ENCODE assay signal across 1 cellular context in genomic region chr9:129888085-129888808, GRCh38.
TF ChIP-seq lines count a peak whose summit lies in the region.

No MANE protein-coding gene starts in this region.

TF ChIP-seq in GM12878, 131 proteins besides CTCF, POLR2A, EP300 and RAD21 (continued from another document and continues in another):
- TF ChIP-seq MXI1 (IDR thresholded peaks at IDR 0.05; ENCODE audit: low read depth, low read length): peak; percentile 94
- TF ChIP-seq GABPA (IDR thresholded peaks at IDR 0.05; ENCODE audit: low read depth): no peak
- TF ChIP-seq HCFC1 (IDR thresholded peaks at IDR 0.05; ENCODE audit: low read length): peak; percentile 51; the same call in 1 of the 2 replicates
- peak; percentile 99 for TF ChIP-seq GATAD2B (conservative IDR thresholded peaks at IDR 0.05; ENCODE audit: low read depth)
- 0 out of 2 replicates have a peak, but pooled peaks have one; percentile 85 for TF ChIP-seq EZH2 (IDR thresholded peaks at IDR 0.05; ENCODE audit: borderline replicate concordance, control insufficient read depth, low read depth, low read length)
- peak; percentile 92 for TF ChIP-seq ZNF687 (IDR thresholded peaks at IDR 0.05)
- peak; percentile 92 for TF ChIP-seq POU2F2 (IDR thresholded peaks at IDR 0.05; ENCODE audit: borderline replicate concordance, low read depth, low read length)
- peak; percentile 97 for TF ChIP-seq TCF12 (IDR thresholded peaks at IDR 0.05; ENCODE audit: low read depth, low read length)
- no peak for TF ChIP-seq CBX3 (IDR thresholded peaks at IDR 0.05; ENCODE audit: borderline replicate concordance, low read depth)
- peak; percentile 96 for TF ChIP-seq TCF3 (IDR thresholded peaks at IDR 0.05; ENCODE audit: borderline replicate concordance, insufficient read depth, low read depth, low read length)
- peak; percentile 80; the same call in 1 of the 2 replicates for TF ChIP-seq RCOR1 (conservative IDR thresholded peaks at IDR 0.05; ENCODE audit: low read depth, low read length)
- TF ChIP-seq JUND (IDR thresholded peaks at IDR 0.05; ENCODE audit: low read depth, low read length): no peak
- peak; percentile 72 for TF ChIP-seq E4F1 (IDR thresholded peaks at IDR 0.05; ENCODE audit: borderline replicate concordance, partially characterized antibody)
- no peak for TF ChIP-seq ATF3 (IDR thresholded peaks at IDR 0.05; ENCODE audit: borderline replicate concordance, extremely low read depth, low read depth, low read length)
- TF ChIP-seq ZBTB11 (CRISPR knock-in tag; IDR thresholded peaks at IDR 0.05): peak; percentile 38; the same call in 1 of the 2 replicates
- TF ChIP-seq ZBTB33 (IDR thresholded peaks at IDR 0.05): no peak
- TF ChIP-seq IRF5 (IDR thresholded peaks at IDR 0.05; ENCODE audit: borderline replicate concordance): peak; percentile 6; the same call in 1 of the 2 replicates
- TF ChIP-seq NBN (IDR thresholded peaks at IDR 0.05): peak; percentile 97
- TF ChIP-seq NFYA (IDR thresholded peaks at IDR 0.05; ENCODE audit: borderline replicate concordance, low read depth, low read length): no peak
- peak; percentile 46; the same call in 1 of the 2 replicates for TF ChIP-seq REST (IDR thresholded peaks at IDR 0.05; ENCODE audit: low read depth, low read length)
- TF ChIP-seq SUZ12 (IDR thresholded peaks at IDR 0.05; ENCODE audit: unreplicated experiment): no peak
- TF ChIP-seq KDM1A (IDR thresholded peaks at IDR 0.05; ENCODE audit: borderline replicate concordance): no peak
- TF ChIP-seq WRNIP1 (IDR thresholded peaks at IDR 0.05; ENCODE audit: borderline replicate concordance, low read depth, low read length): no peak; the same call in 1 of the 2 replicates
- peak in 1 of 2 experiments; percentile 55; a peak in 2 of 3 replicates for TF ChIP-seq EGR1 (IDR thresholded peaks at IDR 0.05; ENCODE audit: borderline replicate concordance in 1 of 2, low read depth in 2 of 2, low read length in 2 of 2)
- TF ChIP-seq ZNF622 (IDR thresholded peaks at IDR 0.05): no peak
- TF ChIP-seq MAX (IDR thresholded peaks at IDR 0.05; ENCODE audit: low read depth, low read length): no peak; the same call in 1 of the 2 replicates
- TF ChIP-seq ZBED1 (IDR thresholded peaks at IDR 0.05; ENCODE audit: borderline replicate concordance): peak; percentile 99
- TF ChIP-seq ZNF24 (IDR thresholded peaks at IDR 0.05): no peak; the same call in 1 of the 2 replicates
- no peak for TF ChIP-seq RBBP5 (conservative IDR thresholded peaks at IDR 0.05)
- TF ChIP-seq BHLHE40 (IDR thresholded peaks at IDR 0.05; ENCODE audit: borderline replicate concordance in 1 of 2, low read depth in 2 of 2, low read length in 1 of 2): peak; percentile 96 to 97
- TF ChIP-seq KAT2A (conservative IDR thresholded peaks at IDR 0.05; ENCODE audit: control insufficient read depth, low read depth, low read length): no peak
- peak; percentile 96 for TF ChIP-seq BCL11A (IDR thresholded peaks at IDR 0.05; ENCODE audit: low read depth, low read length)
- TF ChIP-seq MYC (IDR thresholded peaks at IDR 0.05; ENCODE audit: insufficient read depth, insufficient read length, insufficient replicate concordance, low read length, severe bottlenecking): no peak
- peak in 1 of 2 experiments; percentile 98; a peak in 2 of 4 replicates for TF ChIP-seq ETV6 (conservative IDR thresholded peaks at IDR 0.05 in 1 of 2, IDR thresholded peaks at IDR 0.05 in 1 of 2; ENCODE audit: borderline replicate concordance in 1 of 2, low read depth in 1 of 2)
- peak; percentile 72; the same call in 1 of the 2 replicates for TF ChIP-seq BCLAF1 (IDR thresholded peaks at IDR 0.05)
- no peak for TF ChIP-seq HDAC2 (IDR thresholded peaks at IDR 0.05)
